Comparison of ENCODE assay signal across 17 cellular contexts in genomic region chr11:67488155-67488480, GRCh38. TPM values are rescaled to one million over a fixed set of nuclear protein-coding genes. Genes with fewer than 3 reads are reported as not detected.
DNase-seq lines count a peak whose midpoint lies in the region; ATAC-seq, FAIRE-seq and TF ChIP-seq lines count a peak whose summit lies in the region.
"Had no signal": no experiment of that assay in that cellular context is flagged by ENCODE, and none has a peak within 500 bp of the region (broad histone marks: within the 10 kb centered on the region; RNA-seq: fewer than 3 reads in every experiment).

No MANE protein-coding gene starts in this region.

- H3K27me3 Mint-ChIP-seq in stimulated activated naive CD8-positive, alpha-beta T cell treated with anti-CD3 and anti-CD28 coated beads, Interleukin-15, Interleukin-2, amounts not matched to agents 100 ng/mL and 50 ng/mL, for 24 hours: no peaks in the 10 kb centered on the region
- no peaks in the 10 kb centered on the region for H3K27me3 Mint-ChIP-seq in activated B cell treated with CpG ODN at 0.5 μM for 24 hours

- no peak overlapping the region for H3K4ac ChIP-seq in mesenchymal stem cell (ENCODE audit: low read depth in 1 of 2, low read length in 2 of 2)

- no peaks in the 10 kb centered on the region for H3K27me3 ChIP-seq in effector memory CD4-positive, alpha-beta T cell (replicated peaks; ENCODE audit: control insufficient read depth, insufficient read depth, low read length, poor library complexity, severe bottlenecking)
- no peaks in the 10 kb centered on the region for H3K27me3 ChIP-seq in mesenchymal stem cell (ENCODE audit: control insufficient read depth in 1 of 2, insufficient read depth in 1 of 2, low read length in 2 of 2)
- H3K27me3 ChIP-seq: uterus had no signal

- no peak overlapping the region for H2BK12ac ChIP-seq in mesenchymal stem cell (ENCODE audit: low read length in 2 of 2)

- TF ChIP-seq CTCF in activated B cell treated with CpG ODN at 0.5 μM for 24 hours (IDR thresholded peaks at IDR 0.05) (no peak), D721Med (IDR thresholded peaks at IDR 0.05; ENCODE audit: insufficient read depth, missing control alignments) (no peak)

- WGBS in mesenchymal stem cell: 97% methylated on average over 5 of the region's 5 CpGs

- intact Hi-C loops in activated B cell treated with CpG ODN at 0.5 μM for 24 hours (cut with micrococcal nuclease): no loop called here

- CTCF ChIA-PET in activated B cell treated with CpG ODN at 0.5 μM for 24 hours (lab: Charles Lee): no interaction called here

- H3K4me3 Mint-ChIP-seq in stimulated activated naive CD8-positive, alpha-beta T cell treated with anti-CD3 and anti-CD28 coated beads, Interleukin-15, Interleukin-2, amounts not matched to agents 100 ng/mL and 50 ng/mL, for 24 hours: peak overlapping the region; percentile 56
- H3K4me3 Mint-ChIP-seq in activated B cell treated with CpG ODN at 0.5 μM for 24 hours: no peak overlapping the region

- no peak for ATAC-seq in stimulated activated naive CD8-positive, alpha-beta T cell treated with anti-CD3 and anti-CD28 coated beads, Interleukin-15, Interleukin-2, amounts not matched to agents 100 U/mL and 50 U/mL, for 24 hours
- no peak for ATAC-seq in activated B cell treated with CpG ODN at 0.5 μM for 24 hours (ENCODE audit: low read depth)
- ATAC-seq in HG02610 (IDR thresholded peaks at IDR 0.05; ENCODE audit: unreplicated experiment): no peak
- ATAC-seq in HG03469 (IDR thresholded peaks at IDR 0.05; ENCODE audit: unreplicated experiment): no peak
- ATAC-seq: HCT116 had no signal

- no peaks in the 10 kb centered on the region for H3K9me3 ChIP-seq in effector memory CD4-positive, alpha-beta T cell (ENCODE audit: control insufficient read depth, low read length)
- H3K9me3 ChIP-seq in mesenchymal stem cell (ENCODE audit: control insufficient read depth, low read length): no peaks in the 10 kb centered on the region
- H3K9me3 ChIP-seq: uterus had no signal

- no peak overlapping the region for H3K9ac ChIP-seq in mesenchymal stem cell (ENCODE audit: low read length)

- no peak overlapping the region for H3K23ac ChIP-seq in mesenchymal stem cell (ENCODE audit: low read length in 2 of 2)

- no peak overlapping the region for H3K18ac ChIP-seq in mesenchymal stem cell (ENCODE audit: low read depth in 1 of 2, low read length in 2 of 2)

- H4K8ac ChIP-seq in mesenchymal stem cell (ENCODE audit: low read length): no peak overlapping the region

- POLR2A ChIA-PET in activated B cell treated with CpG ODN at 0.5 μM for 24 hours (lab: Charles Lee): interaction anchor here (0.7 to 11.1 kb wide), 4 partner anchors 29 to 74 kb away, joined by 5 to 189 read pairs (median 16); partner anchors contain the start of gene PTPRCAP

- peaks cover 64% of the 10 kb centered on the region for H3K4me1 Mint-ChIP-seq in stimulated activated naive CD8-positive, alpha-beta T cell treated with anti-CD3 and anti-CD28 coated beads, Interleukin-15, Interleukin-2, amounts not matched to agents 100 ng/mL and 50 ng/mL, for 24 hours (ENCODE audit: low read depth)
- peaks cover 51% of the 10 kb centered on the region for H3K4me1 Mint-ChIP-seq in activated B cell treated with CpG ODN at 0.5 μM for 24 hours

- H3K4me1 ChIP-seq in effector memory CD4-positive, alpha-beta T cell (ENCODE audit: control insufficient read depth, insufficient read depth, low read length, poor library complexity, severe bottlenecking): peaks cover 43% of the 10 kb centered on the region
- peaks cover 27% of the 10 kb centered on the region for H3K4me1 ChIP-seq in mesenchymal stem cell (ENCODE audit: control insufficient read depth, insufficient read depth, low read depth, low read length)

- no peak overlapping the region for H2BK5ac ChIP-seq in mesenchymal stem cell (ENCODE audit: low read depth, low read length, poor library complexity, severe bottlenecking)

- peak overlapping the region; percentile 92 for H3K27ac Mint-ChIP-seq in stimulated activated naive CD8-positive, alpha-beta T cell treated with anti-CD3 and anti-CD28 coated beads, Interleukin-15, Interleukin-2, amounts not matched to agents 100 ng/mL and 50 ng/mL, for 24 hours
- H3K27ac Mint-ChIP-seq in activated B cell treated with CpG ODN at 0.5 μM for 24 hours: peak overlapping the region; percentile 98

- H3K27ac ChIP-seq in effector memory CD4-positive, alpha-beta T cell (ENCODE audit: insufficient read depth, low read length, poor library complexity, severe bottlenecking): peak overlapping the region; percentile 52
- no peak overlapping the region for H3K27ac ChIP-seq in mesenchymal stem cell (ENCODE audit: low read length, poor library complexity, severe bottlenecking)
- H3K27ac ChIP-seq: uterus had no signal

- no peak overlapping the region for H4K91ac ChIP-seq in mesenchymal stem cell (ENCODE audit: low read length)

- peaks cover 43% of the 10 kb centered on the region for H3K36me3 Mint-ChIP-seq in stimulated activated naive CD8-positive, alpha-beta T cell treated with anti-CD3 and anti-CD28 coated beads, Interleukin-15, Interleukin-2, amounts not matched to agents 100 ng/mL and 50 ng/mL, for 24 hours (ENCODE audit: low read depth)
- H3K36me3 Mint-ChIP-seq in activated B cell treated with CpG ODN at 0.5 μM for 24 hours (ENCODE audit: low read depth): peaks cover 74% of the 10 kb centered on the region

- H2AFZ ChIP-seq in mesenchymal stem cell (ENCODE audit: low read depth, low read length): no peak overlapping the region

- no peak overlapping the region for H2BK120ac ChIP-seq in mesenchymal stem cell (ENCODE audit: low read depth, low read length)

- no peak overlapping the region for H2BK15ac ChIP-seq in mesenchymal stem cell (ENCODE audit: low read depth, poor library complexity, severe bottlenecking)

- peaks cover 32% of the 10 kb centered on the region for H3K79me1 ChIP-seq in mesenchymal stem cell (replicated peaks; ENCODE audit: low read length, poor library complexity, severe bottlenecking)

- peaks cover 59% of the 10 kb centered on the region for H3K36me3 ChIP-seq in effector memory CD4-positive, alpha-beta T cell (ENCODE audit: control insufficient read depth, insufficient read depth, low read length)
- H3K36me3 ChIP-seq in mesenchymal stem cell (ENCODE audit: control insufficient read depth in 1 of 2, insufficient read depth in 2 of 2, low read depth in 1 of 2, low read length in 2 of 2): peaks cover 37 to 62% of the 10 kb centered on the region in 2 experiments
- H3K36me3 ChIP-seq: uterus had no signal

- no peak for DNase-seq in stimulated activated naive CD8-positive, alpha-beta T cell treated with anti-CD3 and anti-CD28 coated beads, Interleukin-15, Interleukin-2, amounts not matched to agents 100 U/mL and 50 U/mL, for 24 hours
- no peak for DNase-seq in activated B cell treated with CpG ODN at 0.5 μM for 24 hours
- no peak for DNase-seq in effector memory CD4-positive, alpha-beta T cell
- no peak for DNase-seq in mesenchymal stem cell
- DNase-seq in D721Med (ENCODE audit: insufficient read length, low spot score): no peak
- DNase-seq: head of caudate nucleus, NCI-H1092 treated with DMSO at 0.1 percent for 48 hours, NCI-H2081, NCI-H526, posterior cingulate gyrus, Right ventricle myocardium superior, uterus had no signal

- H3K14ac ChIP-seq in mesenchymal stem cell (ENCODE audit: low read length in 2 of 2): no peak overlapping the region

- no peak overlapping the region for H2AK5ac ChIP-seq in mesenchymal stem cell (ENCODE audit: low read length, severe bottlenecking)

- H3K9me3 Mint-ChIP-seq in stimulated activated naive CD8-positive, alpha-beta T cell treated with anti-CD3 and anti-CD28 coated beads, Interleukin-15, Interleukin-2, amounts not matched to agents 100 ng/mL and 50 ng/mL, for 24 hours: no peaks in the 10 kb centered on the region
- no peaks in the 10 kb centered on the region for H3K9me3 Mint-ChIP-seq in activated B cell treated with CpG ODN at 0.5 μM for 24 hours

- no peak for FAIRE-seq in D721Med (lab: Jason Lieb, UNC)

- H3K4me2 ChIP-seq in mesenchymal stem cell (ENCODE audit: low read length, poor library complexity, severe bottlenecking): no peak overlapping the region

- H3K4me3 ChIP-seq in effector memory CD4-positive, alpha-beta T cell (ENCODE audit: insufficient read depth, low read depth, low read length, poor library complexity, severe bottlenecking): no peak overlapping the region
- H3K4me3 ChIP-seq in mesenchymal stem cell (ENCODE audit: insufficient read depth in 1 of 2, low read depth in 1 of 2, low read length in 2 of 2): no peak overlapping the region
- H3K4me3 ChIP-seq: uterus had no signal

RNA-seq across cellular contexts. Expression of gene AIP, which starts 5.3 kb away (rescaled TPM):
- 108 and 114 TPM in 2 replicates for total RNA-seq in activated B cell treated with CpG ODN at 0.5 μM for 24 hours
- 36.9 TPM for polyA plus RNA-seq in mesenchymal stem cell (2013, experiment 1 of 2)
- polyA plus RNA-seq in mesenchymal stem cell (2013, experiment 2 of 2): 37.6 TPM

RNA-seq across cellular contexts. Expression of gene PITPNM1, which starts 17.0 kb away (rescaled TPM):
- 103 and 111 TPM in 2 replicates for total RNA-seq in activated B cell treated with CpG ODN at 0.5 μM for 24 hours
- 37.9 TPM for polyA plus RNA-seq in mesenchymal stem cell (2013, experiment 1 of 2)
- polyA plus RNA-seq in mesenchymal stem cell (2013, experiment 2 of 2): 33.5 TPM

RNA-seq across cellular contexts. Expression of gene TMEM134, which starts 19.1 kb away (rescaled TPM):
- total RNA-seq in activated B cell treated with CpG ODN at 0.5 μM for 24 hours: 76.0 and 83.5 TPM in 2 replicates
- polyA plus RNA-seq in mesenchymal stem cell (2013, experiment 1 of 2): 32.7 TPM
- polyA plus RNA-seq in mesenchymal stem cell (2013, experiment 2 of 2): 29.2 TPM

RNA-seq across cellular contexts. Expression of gene CDK2AP2, which starts 19.8 kb away (rescaled TPM):
- 67.1 and 68.5 TPM in 2 replicates for total RNA-seq in activated B cell treated with CpG ODN at 0.5 μM for 24 hours
- 40.4 TPM for polyA plus RNA-seq in mesenchymal stem cell (2013, experiment 1 of 2)
- polyA plus RNA-seq in mesenchymal stem cell (2013, experiment 2 of 2): 38.7 TPM

RNA-seq across cellular contexts. Expression of gene CABP4, which starts 33.0 kb away (rescaled TPM):
- total RNA-seq in activated B cell treated with CpG ODN at 0.5 μM for 24 hours: 2.1 and 3.0 TPM in 2 replicates
- polyA plus RNA-seq in mesenchymal stem cell (2013, experiment 1 of 2): not detected
- polyA plus RNA-seq in mesenchymal stem cell (2013, experiment 2 of 2): not detected
- total RNA-seq: G401 had no signal
